In genomic region chr2:43274055-43274454, GRCh38 we compare ENCODE assay signal across 17 cellular contexts. TPM values are rescaled to one million over a fixed set of nuclear protein-coding genes. Genes with fewer than 3 reads are reported as not detected.
DNase-seq lines count a peak whose midpoint lies in the region; ATAC-seq and TF ChIP-seq lines count a peak whose summit lies in the region.
"Had no signal": no experiment of that assay in that cellular context is flagged by ENCODE, and none has a peak within 500 bp of the region (broad histone marks: within the 10 kb centered on the region; RNA-seq: fewer than 3 reads in every experiment).

No MANE protein-coding gene starts in this region.

- no peaks in the 10 kb centered on the region for H3K27me3 ChIP-seq in left ventricle myocardium inferior (ENCODE audit: low read depth)
- H3K27me3 ChIP-seq in osteoblast (ENCODE audit: insufficient read depth, low read length): no peaks in the 10 kb centered on the region
- no peaks in the 10 kb centered on the region for H3K27me3 ChIP-seq in Karpas-422 (ENCODE audit: low read length)
- H3K27me3 ChIP-seq: esophagus muscularis mucosa, upper lobe of left lung had no signal

- DNase-seq in left ventricle myocardium inferior (no peak), Right ventricle myocardium superior (no peak), astrocyte of the hippocampus (ENCODE audit: low read depth, low spot score) (peak; percentile 38), osteoblast (ENCODE audit: insufficient read length, low spot score, missing footprints) (peak; percentile 85), KBM-7 (no peak), Karpas-422 (no peak), NOMO-1 (lab: John Stamatoyannopoulos, UW; ENCODE audit: unreplicated experiment in 2 of 2) (no peak)
- DNase-seq: CD4-positive, CD25-positive, alpha-beta regulatory T cell; DND-41; glutamatergic neuron; NCI-H1436; SHP77; stimulated activated CD4-positive, alpha-beta T cell treated with anti-CD3 and anti-CD28 coated beads, Interleukin-4, amount 100 ng/mL, for 1 hour; upper lobe of left lung had no signal

- H3K9me3 ChIP-seq in left ventricle myocardium inferior (replicated peaks) (no peaks in the 10 kb centered on the region), osteoblast (ENCODE audit: low read depth, low read length) (no peaks in the 10 kb centered on the region), Karpas-422 (ENCODE audit: low read length) (no peaks in the 10 kb centered on the region)
- H3K9me3 ChIP-seq: esophagus muscularis mucosa, upper lobe of left lung had no signal

- H3K9me2 ChIP-seq in Karpas-422 (replicated peaks; ENCODE audit: insufficient read depth, low read length): no peaks in the 10 kb centered on the region

- no peak for TF ChIP-seq CTCF in left ventricle myocardium inferior (IDR thresholded peaks at IDR 0.05; ENCODE audit: borderline replicate concordance)
- TF ChIP-seq CTCF in osteoblast (IDR thresholded peaks at IDR 0.05; ENCODE audit: extremely low read depth, low read depth, low read length): no peak

- H3K79me2 ChIP-seq in osteoblast (ENCODE audit: insufficient read depth, low read length) (no peaks in the 10 kb centered on the region), Karpas-422 (ENCODE audit: low read length) (no peaks in the 10 kb centered on the region)

- in situ Hi-C loops in KBM-7 (cut with MboI; ENCODE audit: low pct_unique_long_range_greater_than_20kb, low sequenced_read_pairs): no loop called here

- H4K20me1 ChIP-seq in osteoblast (ENCODE audit: insufficient read depth, low read length) (peaks cover 9% of the 10 kb centered on the region), Karpas-422 (ENCODE audit: insufficient read depth, low read depth, low read length) (no peaks in the 10 kb centered on the region)

- H3K4me2 ChIP-seq in osteoblast (ENCODE audit: insufficient read depth, low read length) (no peak overlapping the region), Karpas-422 (ENCODE audit: low read depth, low read length, poor library complexity, severe bottlenecking) (no peak overlapping the region)

- intact Hi-C loops in left ventricle myocardium inferior (cut with micrococcal nuclease) (no loop called here), Right ventricle myocardium superior (cut with DNase I) (no loop called here)

- H3K9ac ChIP-seq in Karpas-422 (ENCODE audit: low read length): no peak overlapping the region

- peak overlapping the region; percentile 18 for H3K27ac ChIP-seq in left ventricle myocardium inferior (replicated peaks)
- peak overlapping the region; percentile 4 for H3K27ac ChIP-seq in osteoblast (ENCODE audit: low read depth, low read length)
- H3K27ac ChIP-seq in Karpas-422 (ENCODE audit: low read length): no peak overlapping the region
- H3K27ac ChIP-seq: upper lobe of left lung had no signal

- H3K4me1 ChIP-seq in left ventricle myocardium inferior: peaks cover 53% of the 10 kb centered on the region
- peaks cover 34% of the 10 kb centered on the region for H3K4me1 ChIP-seq in osteoblast (ENCODE audit: insufficient read depth, low read length)
- H3K4me1 ChIP-seq in Karpas-422 (ENCODE audit: low read length): peaks cover 11% of the 10 kb centered on the region

- H3K4me3 ChIP-seq in left ventricle myocardium inferior (no peak overlapping the region), osteoblast (ENCODE audit: insufficient read depth, low read length) (no peak overlapping the region), Karpas-422 (ENCODE audit: low read length) (no peak overlapping the region)
- H3K4me3 ChIP-seq: esophagus muscularis mucosa, lung, upper lobe of left lung had no signal

- H2AFZ ChIP-seq in osteoblast (ENCODE audit: low read length): no peak overlapping the region
- H2AFZ ChIP-seq in Karpas-422 (ENCODE audit: low read length): no peak overlapping the region

- ATAC-seq in Right ventricle myocardium superior (ENCODE audit: poor library complexity) (no peak), HG03045 (IDR thresholded peaks at IDR 0.05; ENCODE audit: unreplicated experiment) (no peak)

- no peaks in the 10 kb centered on the region for H3K36me3 ChIP-seq in left ventricle myocardium inferior
- no peaks in the 10 kb centered on the region for H3K36me3 ChIP-seq in osteoblast (ENCODE audit: insufficient read depth, low read length)
- no peaks in the 10 kb centered on the region for H3K36me3 ChIP-seq in Karpas-422 (ENCODE audit: insufficient read depth, low read length)

RNA-seq across cellular contexts. Expression of gene ZFP36L2, which starts 47.6 kb away (rescaled TPM):
- total RNA-seq in left ventricle myocardium inferior (48.5 TPM), Right ventricle myocardium superior (45.0 TPM), osteoblast (14.7 and 15.6 TPM in 2 replicates)
- 4.0 and 10.6 TPM in 2 replicates for total RNA-seq in Karpas-422 (2014; rRNA removed; shearing (Covaris generic); ENCODE audit: low replicate concordance)

Comparison
In these comparisons a context has a peak if more than half of its experiments do, and no peak if none do; other contexts are left out.
1. DNase-seq: peak in astrocyte of the hippocampus (single experiment) and osteoblast (single experiment); none in left ventricle myocardium inferior (single experiment), Right ventricle myocardium superior (single experiment), KBM-7 (single experiment), Karpas-422 (single experiment) and NOMO-1 (0 of 2).